In genomic region chr11:66353762-66354161, GRCh38 we compare ENCODE assay signal across 26 cellular contexts. TPM values are rescaled to one million over a fixed set of nuclear protein-coding genes. Genes with fewer than 3 reads are reported as not detected.
"Had no signal": no experiment of that assay in that cellular context is flagged by ENCODE, and none has a peak within 500 bp of the region (broad histone marks: within the 10 kb centered on the region; RNA-seq: fewer than 3 reads in every experiment).

No MANE protein-coding gene starts in this region.

- H3K4me1 Mint-ChIP-seq: activated naive CD8-positive, alpha-beta T cell treated with anti-CD3 and anti-CD28 coated beads, Interleukin-2, amount 50 U/mL, for 24 hours; central memory CD8-positive, alpha-beta T cell had no signal

- H3K27ac Mint-ChIP-seq: activated naive CD4-positive, alpha-beta T cell treated with anti-CD3 and anti-CD28 coated beads, Interleukin-2, amount 10 ng/mL, durations not matched to agents 7 days and 5 days; activated naive CD8-positive, alpha-beta T cell treated with anti-CD3 and anti-CD28 coated beads, Interleukin-2, amount 50 U/mL, for 24 hours; neural progenitor cell; stimulated activated naive B cell treated with anti-CD40 and anti-IgM and Interleukin-4, amounts not matched to agents 10 μg/mL and 1 μg/mL and 100 μg/mL, for 72 hours had no signal

- DNase-seq: activated CD4-positive, alpha-beta T cell treated with anti-CD3 and anti-CD28 coated beads, Interleukin-2, amount 50 U/mL, for 1 hour; activated CD4-positive, CD25-positive, alpha-beta regulatory T cell treated with anti-CD3 and anti-CD28 coated beads, Interleukin-2, amount 50 U/mL, for 72 hours; activated CD8-positive, alpha-beta memory T cell treated with anti-CD3 and anti-CD28 coated beads, Interleukin-2, amount 50 U/mL, for 4 hours; activated effector memory CD4-positive, alpha-beta T cell treated with Interleukin-2 at 50 U/mL for 16 hours; activated naive CD4-positive, alpha-beta T cell treated with anti-CD3 and anti-CD28 coated beads, Interleukin-2, amount 10 ng/mL, durations not matched to agents 7 days and 5 days; activated naive CD8-positive, alpha-beta T cell treated with anti-CD3 and anti-CD28 coated beads, Interleukin-2, amount 50 U/mL, for 24 hours; activated T-cell treated with anti-CD3 and anti-CD28 coated beads, Interleukin-2, amount 50 U/mL, for 4 hours; hippocampal formation; islet precursor cell; mammary epithelial cell; naive B cell; right cardiac atrium; stimulated activated CD4-positive, alpha-beta T cell treated with anti-CD3 and anti-CD28 coated beads, Interleukin-4, amount 100 ng/mL, for 4 hours; stimulated activated naive B cell treated with anti-CD40 and anti-IgM and Interleukin-4, amounts not matched to agents 10 μg/mL and 1 μg/mL and 100 μg/mL, for 72 hours; substantia nigra; SW 1271; T-helper 2 cell; tibial artery had no signal

- H3K4me3 Mint-ChIP-seq: activated naive CD4-positive, alpha-beta T cell treated with anti-CD3 and anti-CD28 coated beads, Interleukin-2, amount 10 ng/mL, durations not matched to agents 7 days and 5 days; activated naive CD8-positive, alpha-beta T cell treated with anti-CD3 and anti-CD28 coated beads, Interleukin-2, amount 50 U/mL, for 24 hours; activated T-cell treated with anti-CD3 and anti-CD28 coated beads, Interleukin-2, amount 50 U/mL, for 4 hours; central memory CD8-positive, alpha-beta T cell; naive B cell; neural progenitor cell; stimulated activated naive B cell treated with anti-CD40 and anti-IgM and Interleukin-4, amounts not matched to agents 10 μg/mL and 1 μg/mL and 100 μg/mL, for 72 hours had no signal

- H3K9ac ChIP-seq: neural progenitor cell had no signal

- H3K4me2 ChIP-seq: neural progenitor cell had no signal

- H3K9me3 ChIP-seq: ascending aorta, esophagus muscularis mucosa, psoas muscle, tibial artery had no signal

- H3K27me3 ChIP-seq: ascending aorta, esophagus muscularis mucosa, neural progenitor cell, tibial artery had no signal

- H3K27me3 Mint-ChIP-seq: activated naive CD4-positive, alpha-beta T cell treated with anti-CD3 and anti-CD28 coated beads, Interleukin-2, amount 10 ng/mL, durations not matched to agents 7 days and 5 days; activated naive CD8-positive, alpha-beta T cell treated with anti-CD3 and anti-CD28 coated beads, Interleukin-2, amount 50 U/mL, for 24 hours; central memory CD8-positive, alpha-beta T cell; naive B cell; stimulated activated naive B cell treated with anti-CD40 and anti-IgM and Interleukin-4, amounts not matched to agents 10 μg/mL and 1 μg/mL and 100 μg/mL, for 72 hours had no signal

- H3K9me3 Mint-ChIP-seq: activated naive CD4-positive, alpha-beta T cell treated with anti-CD3 and anti-CD28 coated beads, Interleukin-2, amount 10 ng/mL, durations not matched to agents 7 days and 5 days; activated naive CD8-positive, alpha-beta T cell treated with anti-CD3 and anti-CD28 coated beads, Interleukin-2, amount 50 U/mL, for 24 hours; activated T-cell treated with anti-CD3 and anti-CD28 coated beads, Interleukin-2, amount 50 U/mL, for 4 hours; central memory CD8-positive, alpha-beta T cell; naive B cell; neural progenitor cell; stimulated activated naive B cell treated with anti-CD40 and anti-IgM and Interleukin-4, amounts not matched to agents 10 μg/mL and 1 μg/mL and 100 μg/mL, for 72 hours had no signal

- H2AFZ ChIP-seq: neural progenitor cell had no signal

- H3K27ac ChIP-seq: ascending aorta, coronary artery, esophagus muscularis mucosa, neural progenitor cell, psoas muscle, tibial artery, VCaP had no signal

- H3K4me3 ChIP-seq: ascending aorta, coronary artery, esophagus muscularis mucosa, neural progenitor cell, psoas muscle, tibial artery had no signal

- H3K4me1 ChIP-seq: ascending aorta, neural progenitor cell, psoas muscle, tibial artery had no signal

- H3K36me3 ChIP-seq: ascending aorta, neural progenitor cell, tibial artery had no signal

- ATAC-seq: activated naive CD8-positive, alpha-beta T cell treated with anti-CD3 and anti-CD28 coated beads, Interleukin-2, amount 50 U/mL, for 24 hours; activated T-cell treated with anti-CD3 and anti-CD28 coated beads, Interleukin-2, amount 50 U/mL, for 4 hours; psoas muscle; right cardiac atrium; stimulated activated naive B cell treated with anti-CD40 and anti-IgM and Interleukin-4, amounts not matched to agents 10 μg/mL and 1 μg/mL and 100 μg/mL, for 72 hours had no signal

- H3K36me3 Mint-ChIP-seq: stimulated activated naive B cell treated with anti-CD40 and anti-IgM and Interleukin-4, amounts not matched to agents 10 μg/mL and 1 μg/mL and 100 μg/mL, for 72 hours had no signal

RNA-seq across cellular contexts. Expression of gene SLC29A2, which starts 17.8 kb away (rescaled TPM):
- total RNA-seq: ascending aorta had no signal

RNA-seq across cellular contexts. Expression of gene CD248, which starts 36.9 kb away (rescaled TPM):
- total RNA-seq: SK-MEL-5 had no signal
- polyA plus RNA-seq: mammary epithelial cell had no signal
